32 cellular contexts compared by ENCODE assay signal in genomic region chr12:124777399-124778372, GRCh38.
DNase-seq lines count a peak whose midpoint lies in the region; ATAC-seq and TF ChIP-seq lines count a peak whose summit lies in the region.
"Had no signal": no experiment of that assay in that cellular context is flagged by ENCODE, and none has a peak within 500 bp of the region (broad histone marks: within the 10 kb centered on the region; RNA-seq: fewer than 3 reads in every experiment).

No MANE protein-coding gene starts in this region.

- no peak for TF ChIP-seq POLR2A in vagina (IDR thresholded peaks at IDR 0.05)

- peak overlapping the region; percentile 23; the same call in 1 of the 2 replicates for H3K4me2 ChIP-seq in OCI-LY3 (ENCODE audit: low read length)

- intact Hi-C loops in vagina (cut with DNase I) = no loop called here

- no peaks in the 10 kb centered on the region for H4K20me1 ChIP-seq in OCI-LY3 (ENCODE audit: insufficient read depth, low read length)

- no peak overlapping the region for H3K27ac Mint-ChIP-seq in glutamatergic neuron (ENCODE audit: unreplicated experiment)
- H3K27ac Mint-ChIP-seq: activated naive CD8-positive, alpha-beta T cell treated with anti-CD3 and anti-CD28 coated beads, Interleukin-2, amount 10 ng/mL, durations not matched to agents 7 days and 5 days; effector memory CD8-positive, alpha-beta T cell; WTC11 had no signal

- H3K9me3 Mint-ChIP-seq in glutamatergic neuron (ENCODE audit: unreplicated experiment) = peaks cover 3% of the 10 kb centered on the region
- H3K9me3 Mint-ChIP-seq: activated naive CD8-positive, alpha-beta T cell treated with anti-CD3 and anti-CD28 coated beads, Interleukin-2, amount 10 ng/mL, durations not matched to agents 7 days and 5 days; effector memory CD8-positive, alpha-beta T cell; WTC11 had no signal

- peaks cover 94% of the 10 kb centered on the region for H3K4me1 ChIP-seq in OCI-LY3 (ENCODE audit: low read length)
- H3K4me1 ChIP-seq in vagina = peaks cover 18% of the 10 kb centered on the region

- H3K4me3 ChIP-seq in OCI-LY3 (ENCODE audit: low read length) (no peak overlapping the region; the same call in 1 of the 2 replicates), skeletal muscle cell (ENCODE audit: low read depth, low read length) (no peak overlapping the region), vagina (no peak overlapping the region)
- H3K4me3 ChIP-seq: esophagus muscularis mucosa, right atrium auricular region, transverse colon had no signal

- H3K36me3 ChIP-seq in OCI-LY3 (replicated peaks; ENCODE audit: low read depth, low read length) (peaks cover 21% of the 10 kb centered on the region), vagina (no peaks in the 10 kb centered on the region)
- H3K36me3 ChIP-seq: right atrium auricular region, transverse colon had no signal

- no peaks in the 10 kb centered on the region for H3K4me1 Mint-ChIP-seq in glutamatergic neuron (ENCODE audit: low read depth, unreplicated experiment)
- H3K4me1 Mint-ChIP-seq: brain had no signal

- peak; percentile 75 for ATAC-seq in left lobe of liver
- ATAC-seq: effector memory CD8-positive, alpha-beta T cell; HCT116; stimulated activated naive CD8-positive, alpha-beta T cell treated with anti-CD3 and anti-CD28 coated beads, Interleukin-15, Interleukin-2, amounts not matched to agents 100 U/mL and 50 U/mL, for 24 hours; WTC11 had no signal

- TF ChIP-seq CTCF in OCI-LY3 (IDR thresholded peaks at IDR 0.05; ENCODE audit: low read depth, low read length) (no peak), glutamatergic neuron (IDR thresholded peaks at IDR 0.05; ENCODE audit: partially characterized antibody, unreplicated experiment) (no peak), vagina (IDR thresholded peaks at IDR 0.05) (no peak)

- H3K27me3 ChIP-seq in OCI-LY3 (ENCODE audit: low read depth, low read length) = no peaks in the 10 kb centered on the region
- no peaks in the 10 kb centered on the region for H3K27me3 ChIP-seq in vagina
- H3K27me3 ChIP-seq: esophagus muscularis mucosa, right atrium auricular region, transverse colon had no signal

- peak overlapping the region; percentile 32; the same call in 1 of the 2 replicates for H3K9ac ChIP-seq in OCI-LY3 (ENCODE audit: low read length)

- H3K27ac ChIP-seq in OCI-LY3 (ENCODE audit: low read length) (peak overlapping the region; percentile 96), caudate nucleus (ENCODE audit: low read depth, low read length) (peak overlapping the region; percentile 36), vagina (no peak overlapping the region)
- H3K27ac ChIP-seq: C4-2B, transverse colon had no signal

- no peaks in the 10 kb centered on the region for H3K9me3 ChIP-seq in OCI-LY3 (ENCODE audit: insufficient read depth, low read length)
- no peaks in the 10 kb centered on the region for H3K9me3 ChIP-seq in vagina
- H3K9me3 ChIP-seq: esophagus muscularis mucosa, right atrium auricular region, transverse colon had no signal

- DNase-seq in caudate nucleus (lab: John Stamatoyannopoulos, UW) (no peak), left lobe of liver (ENCODE audit: low spot score) (peak; percentile 84), skeletal muscle cell (ENCODE audit: low read depth) (peak; percentile 52), activated T-cell treated with anti-CD3 and anti-CD28 coated beads for 4 hours (no peak), glutamatergic neuron (no peak), vagina (ENCODE audit: extremely low spot score in 2 of 2) (no peak)
- DNase-seq in activated CD4-positive, alpha-beta T cell treated with anti-CD3 and anti-CD28 coated beads for 4 hours = no peak
- DNase-seq: activated CD4-positive, alpha-beta T cell treated with anti-CD3 and anti-CD28 coated beads, Interleukin-2, amount 50 U/mL, for 4 hours; activated CD8-positive, alpha-beta memory T cell treated with anti-CD3 and anti-CD28 coated beads, Interleukin-2, amount 50 U/mL, for 48 hours; activated effector memory CD4-positive, alpha-beta T cell treated with Interleukin-2 at 50 U/mL for 16 hours; activated naive CD8-positive, alpha-beta T cell treated with anti-CD3 and anti-CD28 coated beads, Interleukin-2, amount 10 ng/mL, durations not matched to agents 7 days and 5 days; effector memory CD8-positive, alpha-beta T cell; Kasumi-1; NCI-H1048; NCI-H1930; NCI-H226; NCI-H748 treated with DMSO at 0.1 percent for 48 hours; occipital lobe; Right ventricle myocardium superior; stimulated activated CD4-positive, alpha-beta T cell treated with anti-CD3 and anti-CD28 coated beads, Interleukin-12 subunit alpha, Interleukin-12 subunit beta, amount 100 ng/mL, for 4 hours; stimulated activated CD4-positive, alpha-beta T cell treated with anti-CD3 and anti-CD28 coated beads, Interleukin-4, amount 100 ng/mL, for 4 hours; SW 1271; T1000; transverse colon had no signal

- no peak overlapping the region for H3K4me3 Mint-ChIP-seq in glutamatergic neuron (ENCODE audit: unreplicated experiment)
- H3K4me3 Mint-ChIP-seq: activated naive CD8-positive, alpha-beta T cell treated with anti-CD3 and anti-CD28 coated beads, Interleukin-2, amount 10 ng/mL, durations not matched to agents 7 days and 5 days; brain; effector memory CD8-positive, alpha-beta T cell; WTC11 had no signal

- H3K27me3 Mint-ChIP-seq in glutamatergic neuron (ENCODE audit: unreplicated experiment) = no peaks in the 10 kb centered on the region

- peaks cover 4% of the 10 kb centered on the region for H3K36me3 Mint-ChIP-seq in glutamatergic neuron (ENCODE audit: unreplicated experiment)

- H3K79me2 ChIP-seq in OCI-LY3 (ENCODE audit: low read length) = no peaks in the 10 kb centered on the region; the same call in 1 of the 2 replicates

- no peak overlapping the region for H2AFZ ChIP-seq in OCI-LY3 (ENCODE audit: low read depth, low read length)

Comparison
In these comparisons a context has a peak if more than half of its experiments do, and no peak if none do; other contexts are left out.
1. DNase-seq: peak in left lobe of liver (single experiment) and skeletal muscle cell (single experiment); none in caudate nucleus (0 of 61), activated T-cell treated with anti-CD3 and anti-CD28 coated beads for 4 hours (single experiment), activated CD4-positive, alpha-beta T cell treated with anti-CD3 and anti-CD28 coated beads for 4 hours (0 of 2), glutamatergic neuron (single experiment) and vagina (0 of 2).